In genomic region chr12:57545809-57546437, GRCh38 we compare ENCODE assay signal across 8 cellular contexts. TPM values are rescaled to one million over a fixed set of nuclear protein-coding genes. Genes with fewer than 3 reads are reported as not detected.
DNase-seq lines count a peak whose midpoint lies in the region; ATAC-seq, FAIRE-seq and TF ChIP-seq lines count a peak whose summit lies in the region.

No MANE protein-coding gene starts in this region.

- peaks cover 8% of the 10 kb centered on the region; the same call in 1 of the 2 replicates for H3K36me3 ChIP-seq in PC-3 (ENCODE audit: low read depth, low read length)
- peaks cover 6 to 23% (median 18%) of the 10 kb centered on the region in 4 donors for H3K36me3 ChIP-seq in esophagus muscularis mucosa
- peaks cover 2 to 36% of the 10 kb centered on the region in 2 donors for H3K36me3 ChIP-seq in psoas muscle (ENCODE audit: insufficient read depth in 1 of 2, low read depth in 1 of 2)

- H2AFZ ChIP-seq in PC-3 (ENCODE audit: low read length) = peak overlapping the region; percentile 86

- no peak for FAIRE-seq in GM12892 (lab: Jason Lieb, UNC)

- POLR2A ChIA-PET in PC-3 (lab: Charles Lee; ENCODE audit: unreplicated experiment) = no interaction called here

- H4K20me1 ChIP-seq in PC-3 (ENCODE audit: low read length) = no peaks in the 10 kb centered on the region

- H3K27ac ChIP-seq in PC-3 (ENCODE audit: low read length) (peak overlapping the region; percentile 49), esophagus muscularis mucosa (replicated peaks in 1 of 4) (peak overlapping the region; percentile 89 to 95 (median 92)), psoas muscle (peak overlapping the region; percentile 86)

- intact Hi-C loops in PC-3 (cut with micrococcal nuclease) (loop anchor here (2.0 kb wide), 1 partner anchor 37 kb away; no protein-coding TSS in a partner anchor), esophagus muscularis mucosa (cut with DNase I) (no loop called here), psoas muscle (cut with DNase I) (loop anchor here in 1 of 2 donors (5.0 kb wide), 1 partner anchor 146 kb away; the partner anchor contains the start of gene OS9)

- H3K27me3 ChIP-seq in PC-3 (ENCODE audit: low read length) (no peaks in the 10 kb centered on the region), esophagus muscularis mucosa (peaks cover 0 to 27% (median 3%) of the 10 kb centered on the region in 4 donors), psoas muscle (ENCODE audit: insufficient read depth in 3 of 3, low read length in 2 of 3) (peaks cover 0 to 28% (median 7%) of the 10 kb centered on the region in 3 donors)

- BruUV-seq in PC-3 (replicated peaks; lab: Mats Ljungman, UMichigan) = TSS peak; percentile 33

- TF ChIP-seq EP300 in esophagus muscularis mucosa (IDR thresholded peaks at IDR 0.05) = no peak

- ATAC-seq in PC-3 (peak; percentile 23), psoas muscle (peak; percentile 5 to 64 (median 41)), GM18858 (IDR thresholded peaks at IDR 0.05; ENCODE audit: unreplicated experiment) (no peak), HG03354 (IDR thresholded peaks at IDR 0.05; ENCODE audit: poor library complexity, severe bottlenecking, unreplicated experiment) (no peak)

- 65% methylated on average over 14 of the region's 15 CpGs for WGBS in esophagus muscularis mucosa
- WGBS in psoas muscle, 3 donors = 60 to 63% (median 60%) methylated on average over 15 of the region's 15 CpGs

- peak overlapping the region; percentile 90 for H3K4me2 ChIP-seq in PC-3 (ENCODE audit: low read length)

- peaks cover 26% of the 10 kb centered on the region for H3K79me2 ChIP-seq in PC-3 (ENCODE audit: low read length)

- TF ChIP-seq POLR2A in esophagus muscularis mucosa (IDR thresholded peaks at IDR 0.05; ENCODE audit: low read depth) (no peak), GM12892 (IDR thresholded peaks at IDR 0.05; ENCODE audit: low read depth, low read length) (no peak)

- H3K9me2 ChIP-seq in PC-3 (replicated peaks; ENCODE audit: low read length) = no peaks in the 10 kb centered on the region

- H3F3A ChIP-seq in PC-3 (ENCODE audit: low read length, unreplicated experiment) = no peaks in the 10 kb centered on the region

- H3K4me1 ChIP-seq in PC-3 (ENCODE audit: insufficient read depth, low read length) (peaks cover 15% of the 10 kb centered on the region), esophagus muscularis mucosa (peaks cover 44 to 59% (median 51%) of the 10 kb centered on the region in 4 donors), psoas muscle (peaks cover 20% of the 10 kb centered on the region)

- H3K4me3 ChIP-seq in GM08714 (ENCODE audit: low read length) = peak overlapping the region; percentile 91
- H3K4me3 ChIP-seq in PC-3 (ENCODE audit: low read length) = peak overlapping the region; percentile 89
- H3K4me3 ChIP-seq in esophagus muscularis mucosa = peak overlapping the region; percentile 79 to 97 (median 90)
- H3K4me3 ChIP-seq in psoas muscle = peak overlapping the region; percentile 97

- CTCF ChIA-PET in PC-3 (lab: Charles Lee) = no interaction called here

- TF ChIP-seq CTCF in PC-3 (conservative IDR thresholded peaks at IDR 0.05; ENCODE audit: low read depth, low read length) (no peak), esophagus muscularis mucosa (IDR thresholded peaks at IDR 0.05) (no peak), psoas muscle (IDR thresholded peaks at IDR 0.05) (no peak)

- DNase-seq in PC-3 = peak; percentile 69
- DNase-seq in esophagus muscularis mucosa (ENCODE audit: extremely low spot score) = no peak
- no peak for DNase-seq in psoas muscle
- no peak for DNase-seq in GM12892 (ENCODE audit: insufficient read length)
- no peak for DNase-seq in activated gamma-delta T cell treated with Interleukin-2 at 50 U/mL for 16 hours

- H3K9ac ChIP-seq in PC-3 (ENCODE audit: low read length) = peak overlapping the region; percentile 99

- no peaks in the 10 kb centered on the region for H3K9me3 ChIP-seq in PC-3 (ENCODE audit: low read length)
- H3K9me3 ChIP-seq in esophagus muscularis mucosa = no peaks in the 10 kb centered on the region
- H3K9me3 ChIP-seq in psoas muscle = no peaks in the 10 kb centered on the region

RNA-seq across cellular contexts. Expression of gene DCTN2, which starts 1.1 kb away (rescaled TPM):
- total RNA-seq in PC-3 (2014; rRNA removed) (88.5 and 96.4 TPM in 2 replicates), esophagus muscularis mucosa (100 to 1,000 TPM; 161 to 243 (median 202) TPM), psoas muscle (100 to 1,000 TPM in 2 of 4 donors, 10 to 100 TPM in 2; 91.0 to 128 (median 103) TPM)
- 100 to 1,000 TPM; 107 to 165 (median 123) TPM for polyA plus RNA-seq in psoas muscle
- polyA plus RNA-seq in GM12892 (2012; ENCODE audit: missing spikeins) = 76.9 TPM

RNA-seq across cellular contexts. Expression of gene KIF5A, which starts 3.9 kb away (rescaled TPM):
- total RNA-seq in PC-3 (2014; rRNA removed) = not detected in 2 replicates
- total RNA-seq in esophagus muscularis mucosa = 1 to 10 TPM; 2.1 to 3.2 (median 2.4) TPM
- under 1 TPM in 3 of 4 donors, not detected in 1; 0.04 to 0.21 (median 0.14) TPM for total RNA-seq in psoas muscle
- under 1 TPM; 0.01 to 0.18 (median 0.04) TPM for polyA plus RNA-seq in psoas muscle
- 0.55 TPM for polyA plus RNA-seq in GM12892 (2012; ENCODE audit: missing spikeins)

RNA-seq across cellular contexts. Expression of gene MBD6, which starts 23.3 kb away (rescaled TPM):
- total RNA-seq in PC-3 (2014; rRNA removed) (13.1 and 13.2 TPM in 2 replicates), esophagus muscularis mucosa (10 to 100 TPM; 13.8 to 19.9 (median 16.9) TPM), psoas muscle (10 to 100 TPM; 29.5 to 52.9 (median 39.5) TPM)
- 10 to 100 TPM; 11.6 to 18.4 (median 17.5) TPM for polyA plus RNA-seq in psoas muscle
- polyA plus RNA-seq in GM12892 (2012; ENCODE audit: missing spikeins) = 11.0 TPM

RNA-seq across cellular contexts. Expression of gene DDIT3, which starts 25.6 kb away (rescaled TPM):
- total RNA-seq in PC-3 (2014; rRNA removed) = 27.4 and 33.1 TPM in 2 replicates
- 10 to 100 TPM; 14.4 to 43.9 (median 24.4) TPM for total RNA-seq in esophagus muscularis mucosa
- 10 to 100 TPM; 11.1 to 59.5 (median 19.6) TPM for total RNA-seq in psoas muscle
- polyA plus RNA-seq in psoas muscle = 100 to 1,000 TPM in 1 of 3 donors, 10 to 100 TPM in 2; 62.5 to 224 (median 68.9) TPM
- polyA plus RNA-seq in GM12892 (2012; ENCODE audit: missing spikeins) = 20.6 TPM

RNA-seq across cellular contexts. Expression of gene PIP4K2C, which starts 45.1 kb away (rescaled TPM):
- 83.6 and 88.6 TPM in 2 replicates for total RNA-seq in PC-3 (2014; rRNA removed)
- total RNA-seq in esophagus muscularis mucosa = 10 to 100 TPM; 22.7 to 30.7 (median 29.0) TPM
- 10 to 100 TPM in 2 of 4 donors, 1 to 10 TPM in 2; 8.1 to 13.3 (median 9.9) TPM for total RNA-seq in psoas muscle
- 10 to 100 TPM in 2 of 3 donors, 1 to 10 TPM in 1; 7.7 to 16.4 (median 16.0) TPM for polyA plus RNA-seq in psoas muscle
- 12.2 TPM for polyA plus RNA-seq in GM12892 (2012; ENCODE audit: missing spikeins)

Comparison
In these comparisons a context has a peak if more than half of its experiments do, and no peak if none do; other contexts are left out.
1. ATAC-seq: peak in PC-3 (single experiment) and psoas muscle (4 of 4); none in GM18858 (single experiment) and HG03354 (single experiment).
2. Peak in every context shown above with its lines, with median percentiles within 50 percentile points of each other: H3K4me3 ChIP-seq and H3K27ac ChIP-seq.